Comparison of ENCODE assay signal across 11 cellular contexts in genomic region chr5:179006564-179006963, GRCh38. TPM values are rescaled to one million over a fixed set of nuclear protein-coding genes. Genes with fewer than 3 reads are reported as not detected.
"Had no signal": no experiment of that assay in that cellular context is flagged by ENCODE, and none has a peak within 500 bp of the region (broad histone marks: within the 10 kb centered on the region; RNA-seq: fewer than 3 reads in every experiment).

No MANE protein-coding gene starts in this region.

- H3K4me3 ChIP-seq: GM23338 had no signal

- DNase-seq: H9, HCEC 1CT, HFFc6, KG1 had no signal

- FAIRE-seq: H1, H54, HepG2 had no signal

- H3K4me2 ChIP-seq: GM23338 had no signal

- ATAC-seq: GM23338, HepG2 had no signal

- H2AFZ ChIP-seq: GM23338 had no signal

- H3K27ac ChIP-seq: HL-60 had no signal

RNA-seq across cellular contexts. Expression of gene GRM6, which starts 11.4 kb away (rescaled TPM):
- total RNA-seq: GM23338, H1, H9, HepG2, HFFc6, HT1080 had no signal
- polyA plus RNA-seq: H1, HepG2, IgD-negative memory B cell had no signal

RNA-seq across cellular contexts. Expression of gene ZNF354C, which starts 53.6 kb away (rescaled TPM):
- polyA plus RNA-seq: HepG2 had no signal
